In genomic region chr12:130568546-130568945, GRCh38 we compare ENCODE assay signal across 31 cellular contexts.
"Had no signal": no experiment of that assay in that cellular context is flagged by ENCODE, and none has a peak within 500 bp of the region (broad histone marks: within the 10 kb centered on the region; RNA-seq: fewer than 3 reads in every experiment).

No MANE protein-coding gene starts in this region.

- H3K9ac ChIP-seq: neural progenitor cell had no signal

- H3K4me2 ChIP-seq: neural progenitor cell had no signal

- H3K36me3 ChIP-seq: left lung, lower lobe of right lung, neural progenitor cell, neutrophil, pancreas, prostate gland, stomach, suprapubic skin, thoracic aorta, tibial artery, upper lobe of right lung had no signal

- H3K4me3 ChIP-seq: left lung, lower lobe of right lung, neural progenitor cell, pancreas, prostate gland, skin epidermis, stomach, suprapubic skin, thoracic aorta, tibial artery, upper lobe of right lung had no signal

- H3K27me3 ChIP-seq: left lung, neural progenitor cell, neutrophil, pancreas, suprapubic skin, tibial artery, upper lobe of right lung had no signal

- ATAC-seq: left colon; left lung; lower lobe of right lung; natural killer cell; pancreas; right cardiac atrium; sciatic nerve; stimulated activated naive B cell treated with anti-CD40 and anti-IgM and Interleukin-4, amounts not matched to agents 10 μg/mL and 1 μg/mL and 100 μg/mL, for 72 hours; stimulated activated naive CD8-positive, alpha-beta T cell treated with anti-CD3 and anti-CD28 coated beads, Interleukin-15, Interleukin-2, amounts not matched to agents 100 U/mL and 50 U/mL, for 24 hours; upper lobe of right lung had no signal

- H3K27ac ChIP-seq: left lung, lower lobe of right lung, neural progenitor cell, neutrophil, pancreas, prostate gland, skin epidermis, stomach, suprapubic skin, thoracic aorta, tibial artery, upper lobe of right lung had no signal

- H3K4me1 ChIP-seq: left lung, lower lobe of right lung, neural progenitor cell, pancreas, prostate gland, stomach, suprapubic skin, tibial artery, upper lobe of right lung had no signal

- H3K9me3 ChIP-seq: lower lobe of right lung, neutrophil, pancreas, prostate gland had no signal

- DNase-seq: hypothalamus; immature natural killer cell; kidney; left colon; left lung; lower lobe of right lung; mammary epithelial cell; mesenchymal stem cell; naive B cell; natural killer cell; pancreas; posterior cingulate gyrus; retina; right cardiac atrium; stimulated activated CD4-positive, alpha-beta T cell treated with anti-CD3 and anti-CD28 coated beads, Interleukin-12 subunit alpha, Interleukin-12 subunit beta, amount 100 ng/mL, for 4 hours; stimulated activated CD4-positive, alpha-beta T cell treated with anti-CD3 and anti-CD28 coated beads, Interleukin-15, amount 100 ng/mL, for 24 hours; stimulated activated CD4-positive, alpha-beta T cell treated with anti-CD3 and anti-CD28 coated beads, Interleukin-2, amount 100 ng/mL, for 24 hours; stimulated activated CD4-positive, alpha-beta T cell treated with anti-CD3 and anti-CD28 coated beads, Interleukin-4, amount 100 ng/mL, for 1 hour; stimulated activated naive B cell treated with anti-CD40 and anti-IgM and Interleukin-4, amounts not matched to agents 10 μg/mL and 1 μg/mL and 100 μg/mL, for 72 hours; stimulated activated naive CD8-positive, alpha-beta T cell treated with anti-CD3 and anti-CD28 coated beads, Interleukin-15, Interleukin-2, amounts not matched to agents 100 U/mL and 50 U/mL, for 24 hours; stomach; tibial artery; trophoblast cell; upper lobe of right lung had no signal
